30 cellular contexts compared by ENCODE assay signal in genomic region chr3:3551976-3552375, GRCh38.
"Had no signal": no experiment of that assay in that cellular context is flagged by ENCODE, and none has a peak within 500 bp of the region (broad histone marks: within the 10 kb centered on the region; RNA-seq: fewer than 3 reads in every experiment).

No MANE protein-coding gene starts in this region.

- H3K4me1 ChIP-seq: ascending aorta, breast epithelium, foreskin keratinocyte, gastrocnemius medialis, heart left ventricle had no signal

- H3K4me3 ChIP-seq: ascending aorta, breast epithelium, coronary artery, dorsolateral prefrontal cortex, gastrocnemius medialis, heart left ventricle had no signal

- H3K36me3 Mint-ChIP-seq: activated CD4-positive, alpha-beta memory T cell treated with anti-CD3 and anti-CD28 coated beads for 36 hours; activated CD8-positive, alpha-beta memory T cell treated with anti-CD3 and anti-CD28 coated beads, Interleukin-2, amount 10 ng/mL, durations not matched to agents 7 days and 5 days; activated naive CD4-positive, alpha-beta T cell treated with anti-CD3 and anti-CD28 coated beads, Interleukin-2, amount 10 ng/mL, durations not matched to agents 7 days and 5 days; activated naive CD4-positive, alpha-beta T cell treated with anti-CD3 and anti-CD28 coated beads, Interleukin-2, amount 50 U/mL, for 72 hours; activated naive CD8-positive, alpha-beta T cell treated with anti-CD3 and anti-CD28 coated beads, Interleukin-2, amount 10 ng/mL, durations not matched to agents 7 days and 5 days; brain had no signal

- H3K27me3 ChIP-seq: ascending aorta, breast epithelium, dorsolateral prefrontal cortex, foreskin keratinocyte, gastrocnemius medialis, heart left ventricle had no signal

- H3K4me3 Mint-ChIP-seq: activated CD4-positive, alpha-beta memory T cell treated with anti-CD3 and anti-CD28 coated beads for 36 hours; activated CD4-positive, alpha-beta T cell treated with anti-CD3 and anti-CD28 coated beads for 36 hours; activated CD4-positive, alpha-beta T cell treated with anti-CD3 and anti-CD28 coated beads, Interleukin-2, amount 10 ng/mL, durations not matched to agents 24 days and 14 days; activated CD8-positive, alpha-beta memory T cell treated with anti-CD3 and anti-CD28 coated beads, Interleukin-2, amount 10 ng/mL, durations not matched to agents 7 days and 5 days; activated CD8-positive, alpha-beta T cell treated with anti-CD3 and anti-CD28 coated beads, Interleukin-2, amount 10 ng/mL, durations not matched to agents 7 days and 5 days; activated naive CD4-positive, alpha-beta T cell treated with anti-CD3 and anti-CD28 coated beads, Interleukin-2, amount 10 ng/mL, durations not matched to agents 7 days and 5 days; activated naive CD8-positive, alpha-beta T cell treated with anti-CD3 and anti-CD28 coated beads, Interleukin-2, amount 10 ng/mL, durations not matched to agents 7 days and 5 days; activated T-helper 1 cell treated with anti-CD3 and anti-CD28 coated beads, Interleukin-12 subunit alpha, Interleukin-12 subunit beta, Interleukin-2, Interleukin-4 antibody, amounts not matched to agents 30 ng/mL and 10 ng/mL and 1 ng/mL, durations not matched to agents 14 hours and 24 hours and 36 hours; brain; central memory CD8-positive, alpha-beta T cell; dendritic cell treated with granulocyte-macrophage colony-stimulating factor and Interleukin-4, amounts not matched to agents 40 ng/mL and 50 ng/mL, for 4 days; endodermal cell had no signal

- H3K4me1 Mint-ChIP-seq: activated CD4-positive, alpha-beta T cell treated with anti-CD3 and anti-CD28 coated beads for 36 hours; activated CD4-positive, alpha-beta T cell treated with anti-CD3 and anti-CD28 coated beads, Interleukin-2, amount 10 ng/mL, durations not matched to agents 24 days and 14 days; activated CD8-positive, alpha-beta memory T cell treated with anti-CD3 and anti-CD28 coated beads, Interleukin-2, amount 10 ng/mL, durations not matched to agents 7 days and 5 days; activated naive CD4-positive, alpha-beta T cell treated with anti-CD3 and anti-CD28 coated beads, Interleukin-2, amount 10 ng/mL, durations not matched to agents 7 days and 5 days; activated naive CD8-positive, alpha-beta T cell treated with anti-CD3 and anti-CD28 coated beads, Interleukin-2, amount 10 ng/mL, durations not matched to agents 7 days and 5 days; brain; central memory CD8-positive, alpha-beta T cell; endodermal cell had no signal

- DNase-seq: activated CD4-positive, alpha-beta memory T cell treated with anti-CD3 and anti-CD28 coated beads for 36 hours; activated CD4-positive, alpha-beta T cell treated with anti-CD3 and anti-CD28 coated beads for 36 hours; activated CD4-positive, alpha-beta T cell treated with anti-CD3 and anti-CD28 coated beads, Interleukin-2, amount 10 ng/mL, durations not matched to agents 24 days and 14 days; activated CD4-positive, CD25-positive, alpha-beta regulatory T cell; activated CD4-positive, CD25-positive, alpha-beta regulatory T cell treated with anti-CD3 and anti-CD28 coated beads, Interleukin-2, amount 50 U/mL, for 72 hours; activated CD8-positive, alpha-beta memory T cell treated with anti-CD3 and anti-CD28 coated beads, Interleukin-2, amount 10 ng/mL, durations not matched to agents 7 days and 5 days; activated CD8-positive, alpha-beta memory T cell treated with anti-CD3 and anti-CD28 coated beads, Interleukin-2, amount 50 U/mL, for 4 hours; activated CD8-positive, alpha-beta T cell treated with anti-CD3 and anti-CD28 coated beads, Interleukin-2, amount 10 ng/mL, durations not matched to agents 7 days and 5 days; activated effector memory CD4-positive, alpha-beta T cell treated with anti-CD3 and anti-CD28 coated beads, Interleukin-2, amount 50 U/mL, for 16 hours; activated naive CD4-positive, alpha-beta T cell treated with anti-CD3 and anti-CD28 coated beads, Interleukin-2, amount 10 ng/mL, durations not matched to agents 7 days and 5 days; activated naive CD8-positive, alpha-beta T cell treated with anti-CD3 and anti-CD28 coated beads, Interleukin-2, amount 10 ng/mL, durations not matched to agents 7 days and 5 days; activated T-cell treated with anti-CD3 and anti-CD28 coated beads, Interleukin-2, amount 50 U/mL, for 1 hour; activated T-cell treated with anti-CD3 and anti-CD28 coated beads, Interleukin-2, amount 50 U/mL, for 48 hours; dorsolateral prefrontal cortex; effector memory CD4-positive, alpha-beta T cell; endodermal cell; gastrocnemius medialis; glutamatergic neuron; heart left ventricle; T-helper 2 cell had no signal

- H3K27ac ChIP-seq: ascending aorta, breast epithelium, coronary artery, dorsolateral prefrontal cortex, foreskin keratinocyte, gastrocnemius medialis, heart left ventricle had no signal

- H3K9me3 ChIP-seq: gastrocnemius medialis had no signal

- H3K27me3 Mint-ChIP-seq: activated CD4-positive, alpha-beta memory T cell treated with anti-CD3 and anti-CD28 coated beads for 36 hours; activated CD4-positive, alpha-beta T cell treated with anti-CD3 and anti-CD28 coated beads for 36 hours; activated CD4-positive, alpha-beta T cell treated with anti-CD3 and anti-CD28 coated beads, Interleukin-2, amount 10 ng/mL, durations not matched to agents 24 days and 14 days; activated CD8-positive, alpha-beta memory T cell treated with anti-CD3 and anti-CD28 coated beads, Interleukin-2, amount 10 ng/mL, durations not matched to agents 7 days and 5 days; activated naive CD4-positive, alpha-beta T cell treated with anti-CD3 and anti-CD28 coated beads, Interleukin-2, amount 10 ng/mL, durations not matched to agents 7 days and 5 days; brain; central memory CD8-positive, alpha-beta T cell; dendritic cell treated with granulocyte-macrophage colony-stimulating factor and Interleukin-4, amounts not matched to agents 40 ng/mL and 50 ng/mL, for 4 days had no signal

- H3K27ac Mint-ChIP-seq: activated CD4-positive, alpha-beta memory T cell treated with anti-CD3 and anti-CD28 coated beads for 36 hours; activated CD4-positive, alpha-beta T cell treated with anti-CD3 and anti-CD28 coated beads for 36 hours; activated CD4-positive, alpha-beta T cell treated with anti-CD3 and anti-CD28 coated beads, Interleukin-2, amount 10 ng/mL, durations not matched to agents 24 days and 14 days; activated CD8-positive, alpha-beta memory T cell treated with anti-CD3 and anti-CD28 coated beads, Interleukin-2, amount 10 ng/mL, durations not matched to agents 7 days and 5 days; activated CD8-positive, alpha-beta T cell treated with anti-CD3 and anti-CD28 coated beads, Interleukin-2, amount 10 ng/mL, durations not matched to agents 7 days and 5 days; activated naive CD4-positive, alpha-beta T cell treated with anti-CD3 and anti-CD28 coated beads, Interleukin-2, amount 10 ng/mL, durations not matched to agents 7 days and 5 days; activated naive CD4-positive, alpha-beta T cell treated with anti-CD3 and anti-CD28 coated beads, Interleukin-2, amount 50 U/mL, for 72 hours; activated naive CD8-positive, alpha-beta T cell treated with anti-CD3 and anti-CD28 coated beads, Interleukin-2, amount 10 ng/mL, durations not matched to agents 7 days and 5 days; activated T-helper 1 cell treated with anti-CD3 and anti-CD28 coated beads, Interleukin-12 subunit alpha, Interleukin-12 subunit beta, Interleukin-2, Interleukin-4 antibody, amounts not matched to agents 30 ng/mL and 10 ng/mL and 1 ng/mL, durations not matched to agents 14 hours and 24 hours and 36 hours; activated T-helper 2 cell treated with anti-CD3 and anti-CD28 coated beads, Interferon-gamma antibody, Interleukin-2, Interleukin-4, amounts not matched to agents 10 μg/mL and 5 μg/mL and 100 μg/mL, durations not matched to agents 14 hours and 24 hours and 36 hours; brain; dendritic cell treated with granulocyte-macrophage colony-stimulating factor and Interleukin-4, amounts not matched to agents 40 ng/mL and 50 ng/mL, for 4 days; endodermal cell had no signal

- H3K36me3 ChIP-seq: ascending aorta, breast epithelium, gastrocnemius medialis, heart left ventricle had no signal

- H3K9me3 Mint-ChIP-seq: activated CD4-positive, alpha-beta T cell treated with anti-CD3 and anti-CD28 coated beads, Interleukin-2, amount 10 ng/mL, durations not matched to agents 24 days and 14 days; activated naive CD4-positive, alpha-beta T cell treated with anti-CD3 and anti-CD28 coated beads, Interleukin-2, amount 10 ng/mL, durations not matched to agents 7 days and 5 days; activated T-helper 1 cell treated with anti-CD3 and anti-CD28 coated beads, Interleukin-12 subunit alpha, Interleukin-12 subunit beta, Interleukin-2, Interleukin-4 antibody, amounts not matched to agents 30 ng/mL and 10 ng/mL and 1 ng/mL, durations not matched to agents 14 hours and 24 hours and 36 hours; activated T-helper 2 cell treated with anti-CD3 and anti-CD28 coated beads, Interferon-gamma antibody, Interleukin-2, Interleukin-4, amounts not matched to agents 10 μg/mL and 5 μg/mL and 100 μg/mL, durations not matched to agents 14 hours and 24 hours and 36 hours; central memory CD8-positive, alpha-beta T cell had no signal
